Comparison of ENCODE assay signal across 8 cellular contexts in the genomic region with DNA sequence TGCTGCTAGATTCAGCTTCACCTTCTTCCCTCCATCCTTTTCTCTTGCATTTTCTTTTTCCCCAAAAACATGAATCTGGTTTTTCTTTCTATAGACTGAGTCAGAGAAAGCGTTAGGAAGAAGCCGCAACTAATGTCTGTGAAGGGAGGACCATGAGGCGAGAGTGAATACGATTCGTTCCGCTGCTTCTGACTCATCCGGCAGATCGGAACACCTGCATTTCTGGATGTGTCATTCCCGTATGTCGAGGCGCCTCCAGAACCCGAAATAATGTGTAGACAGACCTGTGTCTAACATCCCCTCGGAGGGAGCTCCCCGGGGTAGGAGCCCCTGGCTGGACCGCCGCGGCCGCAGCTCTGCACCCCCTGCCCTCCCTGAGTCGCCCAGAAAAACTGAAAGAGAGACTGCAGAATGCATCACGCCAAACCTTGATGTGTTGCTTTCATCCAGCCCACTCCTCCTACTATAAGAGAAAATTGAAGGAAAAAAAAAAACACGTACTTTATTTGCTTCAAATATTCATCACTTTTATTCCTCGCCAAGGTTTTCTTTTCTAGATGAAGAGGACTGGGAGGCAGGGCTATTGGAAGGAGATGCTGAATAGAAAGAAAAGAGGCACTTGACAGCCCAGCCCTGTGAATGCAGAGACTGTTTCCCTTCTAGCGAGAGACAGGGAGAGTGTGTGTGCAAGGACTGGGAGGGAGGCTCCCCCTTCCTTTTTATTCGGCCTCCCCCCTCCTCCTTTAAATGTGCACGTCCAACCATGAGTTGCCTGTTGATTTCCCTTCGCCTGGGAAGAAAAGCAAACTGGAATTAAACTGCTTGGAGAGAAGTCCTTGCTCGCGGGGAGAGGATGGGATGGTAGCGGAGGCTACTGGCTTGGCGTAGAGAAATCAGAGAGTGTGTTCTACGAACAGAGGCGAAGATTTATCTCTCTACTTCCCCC. TPM values are rescaled to one million over a fixed set of nuclear protein-coding genes. Genes with fewer than 3 reads are reported as not detected.
DNase-seq lines count a peak whose midpoint lies in the region; ATAC-seq and TF ChIP-seq lines count a peak whose summit lies in the region.

No MANE protein-coding gene starts in this region.

- CTCF ChIA-PET in AG04449 (lab: Yijun Ruan, JAX) = no interaction called here

- H3K9me3 ChIP-seq in HAP-1 (no peaks in the 10 kb centered on the region; the same call in 1 of the 2 replicates), right atrium auricular region (no peaks in the 10 kb centered on the region)

- H3K9me3 Mint-ChIP-seq in activated naive CD8-positive, alpha-beta T cell treated with anti-CD3 and anti-CD28 coated beads, Interleukin-2, amount 50 U/mL, for 24 hours = peaks cover 6% of the 10 kb centered on the region

- peak overlapping the region; percentile 67 for H3K4me3 Mint-ChIP-seq in activated naive CD8-positive, alpha-beta T cell treated with anti-CD3 and anti-CD28 coated beads, Interleukin-2, amount 50 U/mL, for 24 hours

- H3K36me3 ChIP-seq in HAP-1 (replicated peaks) = no peaks in the 10 kb centered on the region
- no peaks in the 10 kb centered on the region for H3K36me3 ChIP-seq in right atrium auricular region

- no peak overlapping the region for H3K27ac Mint-ChIP-seq in activated naive CD8-positive, alpha-beta T cell treated with anti-CD3 and anti-CD28 coated beads, Interleukin-2, amount 50 U/mL, for 24 hours

- POLR2A ChIA-PET in AG04449 (lab: Yijun Ruan, JAX) = no interaction called here

- peaks cover 71% of the 10 kb centered on the region for H3K27me3 Mint-ChIP-seq in activated naive CD8-positive, alpha-beta T cell treated with anti-CD3 and anti-CD28 coated beads, Interleukin-2, amount 50 U/mL, for 24 hours

- DNase-seq in AG04449 (ENCODE audit: low read depth, low spot score) (no peak), HAP-1 (ENCODE audit: low spot score in 2 of 2) (peak; percentile 45 to 47), right atrium auricular region (ENCODE audit: low spot score) (no peak), posterior cingulate gyrus (peak in 9 of 10 donors; percentile 25 to 83 (median 39)), NCI-H1930 (lab: John Stamatoyannopoulos, UW) (no peak), NK-92 (lab: John Stamatoyannopoulos, UW; ENCODE audit: unreplicated experiment) (no peak)
- DNase-seq in activated naive CD8-positive, alpha-beta T cell treated with anti-CD3 and anti-CD28 coated beads, Interleukin-2, amount 50 U/mL, for 24 hours = peak; percentile 1

- H3K4me3 ChIP-seq in AG04449 (ENCODE audit: low read depth, low read length) = peak overlapping the region; percentile 49
- H3K4me3 ChIP-seq in HAP-1 = peak overlapping the region; percentile 48
- peak overlapping the region; percentile 51 to 54 for H3K4me3 ChIP-seq in right atrium auricular region

- H3K4me1 ChIP-seq in HAP-1 = no peaks in the 10 kb centered on the region; the same call in 1 of the 2 replicates
- peaks cover 0 to 21% of the 10 kb centered on the region in 2 donors for H3K4me1 ChIP-seq in right atrium auricular region

- ATAC-seq in activated naive CD8-positive, alpha-beta T cell treated with anti-CD3 and anti-CD28 coated beads, Interleukin-2, amount 50 U/mL, for 24 hours = no peak
- ATAC-seq in GM19351 (IDR thresholded peaks at IDR 0.05; ENCODE audit: unreplicated experiment) = no peak

- peak overlapping the region; percentile 72 to 79 for H3K27ac ChIP-seq in right atrium auricular region

- peaks cover 11% of the 10 kb centered on the region for H3K36me3 Mint-ChIP-seq in activated naive CD8-positive, alpha-beta T cell treated with anti-CD3 and anti-CD28 coated beads, Interleukin-2, amount 50 U/mL, for 24 hours (ENCODE audit: low read depth)

- in situ Hi-C loops in HAP-1 (cut with MboI; ENCODE audit: low sequenced_read_pairs) = no loop called here

- no peaks in the 10 kb centered on the region for H3K27me3 ChIP-seq in HAP-1 (ENCODE audit: low read depth)
- peaks cover 4 to 6% of the 10 kb centered on the region in 2 donors for H3K27me3 ChIP-seq in right atrium auricular region

- intact Hi-C loops in posterior cingulate gyrus (cut with DNase I) = loop anchor here (5.0 kb wide), 1 partner anchor 86 kb away; no protein-coding TSS in a partner anchor

- TF ChIP-seq CTCF in AG04449 (IDR thresholded peaks at IDR 0.05; ENCODE audit: insufficient read depth, low read length, missing control alignments) (no peak), right atrium auricular region (IDR thresholded peaks at IDR 0.05) (no peak)

- peaks cover 42% of the 10 kb centered on the region for H3K4me1 Mint-ChIP-seq in activated naive CD8-positive, alpha-beta T cell treated with anti-CD3 and anti-CD28 coated beads, Interleukin-2, amount 50 U/mL, for 24 hours

RNA-seq across cellular contexts. Expression of gene PCDH17, which starts 0.6 kb away (rescaled TPM):
- 1 to 10 TPM; 3.6 to 7.4 TPM for total RNA-seq in right atrium auricular region

Comparison
In these comparisons a context has a peak if more than half of its experiments do, and no peak if none do; other contexts are left out.
1. DNase-seq: peak in HAP-1 (2 of 2), activated naive CD8-positive, alpha-beta T cell treated with anti-CD3 and anti-CD28 coated beads, Interleukin-2, amount 50 U/mL, for 24 hours (single experiment) and posterior cingulate gyrus (9 of 10); none in AG04449 (single experiment), right atrium auricular region (single experiment), NCI-H1930 (0 of 2) and NK-92 (single experiment).
2. Peak in every context shown above with its lines, with median percentiles within 50 percentile points of each other: H3K4me3 ChIP-seq.